ENCODE assay signal across 10 cellular contexts in genomic region chr20:49724637-49725606, GRCh38. TPM values are rescaled to one million over a fixed set of nuclear protein-coding genes. Genes with fewer than 3 reads are reported as not detected.
A peak's percentile ranks its signal among the peaks of the same experiment; 100 is the strongest.
DNase-seq lines count a peak whose midpoint lies in the region; ATAC-seq and TF ChIP-seq lines count a peak whose summit lies in the region.
"Had no signal": no experiment of that assay in that cellular context is flagged by ENCODE, and none has a peak within 500 bp of the region (broad histone marks: within the 10 kb centered on the region; RNA-seq: fewer than 3 reads in every experiment).

No MANE protein-coding gene starts in this region.

- peak; percentile 84 for ATAC-seq in upper lobe of right lung
- no peak for ATAC-seq in GM19023 (IDR thresholded peaks at IDR 0.05; ENCODE audit: unreplicated experiment)
- no peak for ATAC-seq in GM21381 (IDR thresholded peaks at IDR 0.05; ENCODE audit: unreplicated experiment)
- no peak for ATAC-seq in GM18909 (IDR thresholded peaks at IDR 0.05; ENCODE audit: poor library complexity, unreplicated experiment)

- H3K27me3 Mint-ChIP-seq in activated CD4-positive, alpha-beta memory T cell treated with anti-CD3 and anti-CD28 coated beads for 36 hours, result no peaks in the 10 kb centered on the region
- H3K27me3 Mint-ChIP-seq in activated CD4-positive, alpha-beta memory T cell treated with anti-CD3 and anti-CD28 coated beads, Interleukin-2, amount 10 ng/mL, durations not matched to agents 7 days and 5 days, result peaks cover 3% of the 10 kb centered on the region

- peaks cover 10% of the 10 kb centered on the region for H3K4me1 Mint-ChIP-seq in activated CD4-positive, alpha-beta memory T cell treated with anti-CD3 and anti-CD28 coated beads for 36 hours (ENCODE audit: low read depth)
- H3K4me1 Mint-ChIP-seq in activated CD4-positive, alpha-beta memory T cell treated with anti-CD3 and anti-CD28 coated beads, Interleukin-2, amount 10 ng/mL, durations not matched to agents 7 days and 5 days, result peaks cover 16% of the 10 kb centered on the region

- H3K4me3 Mint-ChIP-seq in activated CD4-positive, alpha-beta memory T cell treated with anti-CD3 and anti-CD28 coated beads for 36 hours, result no peak overlapping the region
- H3K4me3 Mint-ChIP-seq in activated CD4-positive, alpha-beta memory T cell treated with anti-CD3 and anti-CD28 coated beads, Interleukin-2, amount 10 ng/mL, durations not matched to agents 7 days and 5 days, result no peak overlapping the region

- H3K27ac ChIP-seq in upper lobe of right lung, result peak overlapping the region; percentile 65
- H3K27ac ChIP-seq: cardiac muscle cell, KMS-11 had no signal

- H3K36me3 Mint-ChIP-seq in activated CD4-positive, alpha-beta memory T cell treated with anti-CD3 and anti-CD28 coated beads for 36 hours, result no peaks in the 10 kb centered on the region
- no peaks in the 10 kb centered on the region for H3K36me3 Mint-ChIP-seq in activated CD4-positive, alpha-beta memory T cell treated with anti-CD3 and anti-CD28 coated beads, Interleukin-2, amount 10 ng/mL, durations not matched to agents 7 days and 5 days (ENCODE audit: low read depth)

- intact Hi-C loops in activated CD4-positive, alpha-beta memory T cell treated with anti-CD3 and anti-CD28 coated beads for 36 hours (cut with micrococcal nuclease), result no loop called here
- intact Hi-C loops in upper lobe of right lung (cut with DNase I), result no loop called here

- CTCF ChIA-PET in activated CD4-positive, alpha-beta memory T cell treated with anti-CD3 and anti-CD28 coated beads for 36 hours (lab: Charles Lee), result interaction anchor here (0.7 to 1.4 kb wide), 4 partner anchors 114 to 164 kb away, joined by 3 to 5 read pairs (median 4); no protein-coding TSS in a partner anchor
- CTCF ChIA-PET in activated CD4-positive, alpha-beta memory T cell treated with anti-CD3 and anti-CD28 coated beads, Interleukin-2, amount 10 ng/mL, durations not matched to agents 7 days and 5 days (lab: Charles Lee), result interaction anchor here (0.6 to 1.7 kb wide), 4 partner anchors 14 to 347 kb away, joined by 3 to 4 read pairs (median 4); no protein-coding TSS in a partner anchor

- no peaks in the 10 kb centered on the region for H3K36me3 ChIP-seq in upper lobe of right lung
- H3K36me3 ChIP-seq: cardiac muscle cell had no signal

- peak; percentile 27 for DNase-seq in activated CD4-positive, alpha-beta memory T cell treated with anti-CD3 and anti-CD28 coated beads for 36 hours
- DNase-seq in activated CD4-positive, alpha-beta memory T cell treated with anti-CD3 and anti-CD28 coated beads, Interleukin-2, amount 10 ng/mL, durations not matched to agents 7 days and 5 days, result no peak
- DNase-seq in astrocyte of the cerebellum (ENCODE audit: low read depth) (peak; percentile 44), kidney tubule cell (ENCODE audit: low spot score) (peak; percentile 81), upper lobe of right lung (no peak)

- H3K9me3 Mint-ChIP-seq in activated CD4-positive, alpha-beta memory T cell treated with anti-CD3 and anti-CD28 coated beads for 36 hours, result no peaks in the 10 kb centered on the region
- no peaks in the 10 kb centered on the region for H3K9me3 Mint-ChIP-seq in activated CD4-positive, alpha-beta memory T cell treated with anti-CD3 and anti-CD28 coated beads, Interleukin-2, amount 10 ng/mL, durations not matched to agents 7 days and 5 days

- in situ Hi-C loops in astrocyte of the cerebellum (cut with HindIII; ENCODE audit: low sequenced_read_pairs), result no loop called here

- no peak for TF ChIP-seq CTCF in astrocyte of the cerebellum (IDR thresholded peaks at IDR 0.05; ENCODE audit: low read depth, low read length, missing control alignments)
- no peak for TF ChIP-seq CTCF in upper lobe of right lung (IDR thresholded peaks at IDR 0.05)

- no peak overlapping the region for H3K27ac Mint-ChIP-seq in activated CD4-positive, alpha-beta memory T cell treated with anti-CD3 and anti-CD28 coated beads for 36 hours
- H3K27ac Mint-ChIP-seq in activated CD4-positive, alpha-beta memory T cell treated with anti-CD3 and anti-CD28 coated beads, Interleukin-2, amount 10 ng/mL, durations not matched to agents 7 days and 5 days, result no peak overlapping the region

- no peaks in the 10 kb centered on the region for H3K9me3 ChIP-seq in upper lobe of right lung

- no peak overlapping the region for H3K4me3 ChIP-seq in astrocyte of the cerebellum (ENCODE audit: low read depth, low read length)
- no peak overlapping the region for H3K4me3 ChIP-seq in upper lobe of right lung
- H3K4me3 ChIP-seq: cardiac muscle cell had no signal

- POLR2A ChIA-PET in activated CD4-positive, alpha-beta memory T cell treated with anti-CD3 and anti-CD28 coated beads for 36 hours (lab: Charles Lee), result no interaction called here
- POLR2A ChIA-PET in activated CD4-positive, alpha-beta memory T cell treated with anti-CD3 and anti-CD28 coated beads, Interleukin-2, amount 10 ng/mL, durations not matched to agents 7 days and 5 days (lab: Charles Lee), result interaction anchor here (3.1 kb wide), 1 partner anchor 11 kb away, joined by 10 read pairs; the partner anchor contains the start of gene B4GALT5

- H3K27me3 ChIP-seq in upper lobe of right lung, result no peaks in the 10 kb centered on the region
- H3K27me3 ChIP-seq: cardiac muscle cell had no signal

- peaks cover 14% of the 10 kb centered on the region for H3K4me1 ChIP-seq in upper lobe of right lung

RNA-seq across cellular contexts. Expression of gene B4GALT5, which starts 11.2 kb away (rescaled TPM):
- total RNA-seq in activated CD4-positive, alpha-beta memory T cell treated with anti-CD3 and anti-CD28 coated beads for 36 hours, result 10 to 100 TPM; 20.9 to 21.4 TPM
- total RNA-seq in activated CD4-positive, alpha-beta memory T cell treated with anti-CD3 and anti-CD28 coated beads, Interleukin-2, amount 10 ng/mL, durations not matched to agents 7 days and 5 days, result 10 to 100 TPM; 21.6 to 22.4 TPM
- total RNA-seq in upper lobe of right lung, result 46.1 TPM

Comparison
In these comparisons a context has a peak if more than half of its experiments do, and no peak if none do; other contexts are left out.
1. DNase-seq: peak in activated CD4-positive, alpha-beta memory T cell treated with anti-CD3 and anti-CD28 coated beads for 36 hours (single experiment), astrocyte of the cerebellum (single experiment) and kidney tubule cell (single experiment); none in activated CD4-positive, alpha-beta memory T cell treated with anti-CD3 and anti-CD28 coated beads, Interleukin-2, amount 10 ng/mL, durations not matched to agents 7 days and 5 days (single experiment) and upper lobe of right lung (single experiment).